ENCODE assay signal across 1 cellular context in genomic region chr9:135989157-135989556, GRCh38.
TF ChIP-seq lines count a peak whose summit lies in the region.

No MANE protein-coding gene starts in this region.

TF ChIP-seq in HCT116, 20 proteins besides CTCF, POLR2A, EP300 and RAD21 (continued from another document):
- TF ChIP-seq ZBTB33 (IDR thresholded peaks at IDR 0.05; ENCODE audit: extremely low read depth, insufficient replicate concordance, low read length): no peak
- no peak for TF ChIP-seq SIN3A (IDR thresholded peaks at IDR 0.05; ENCODE audit: low read depth)
- no peak for TF ChIP-seq SP1 (IDR thresholded peaks at IDR 0.05; ENCODE audit: low read depth)
- no peak for TF ChIP-seq MAX (IDR thresholded peaks at IDR 0.05)
